Comparison of ENCODE assay signal across 1 cellular context in genomic region chr14:99258341-99258781, GRCh38.
TF ChIP-seq lines count a peak whose summit lies in the region.

No MANE protein-coding gene starts in this region.

TF ChIP-seq in WTC11, 78 proteins besides CTCF, POLR2A, EP300 and RAD21 (continued from another document):
- no peak for TF ChIP-seq AR (CRISPR knock-in tag; IDR thresholded peaks at IDR 0.05)
- no peak for TF ChIP-seq ATF6 (CRISPR knock-in tag; IDR thresholded peaks at IDR 0.05)
- no peak for TF ChIP-seq FOXJ3 (CRISPR knock-in tag; IDR thresholded peaks at IDR 0.05; ENCODE audit: borderline replicate concordance)
- TF ChIP-seq ZNF671 (CRISPR knock-in tag; IDR thresholded peaks at IDR 0.05) = no peak
- no peak for TF ChIP-seq RELA (CRISPR knock-in tag; IDR thresholded peaks at IDR 0.05; ENCODE audit: borderline replicate concordance)
- no peak for TF ChIP-seq ARID4B (CRISPR knock-in tag; IDR thresholded peaks at IDR 0.05; ENCODE audit: borderline replicate concordance)
TF ChIP-seq in WTC11: peak in this region for 0.
